Comparison of ENCODE assay signal across 8 cellular contexts in the genomic region with DNA sequence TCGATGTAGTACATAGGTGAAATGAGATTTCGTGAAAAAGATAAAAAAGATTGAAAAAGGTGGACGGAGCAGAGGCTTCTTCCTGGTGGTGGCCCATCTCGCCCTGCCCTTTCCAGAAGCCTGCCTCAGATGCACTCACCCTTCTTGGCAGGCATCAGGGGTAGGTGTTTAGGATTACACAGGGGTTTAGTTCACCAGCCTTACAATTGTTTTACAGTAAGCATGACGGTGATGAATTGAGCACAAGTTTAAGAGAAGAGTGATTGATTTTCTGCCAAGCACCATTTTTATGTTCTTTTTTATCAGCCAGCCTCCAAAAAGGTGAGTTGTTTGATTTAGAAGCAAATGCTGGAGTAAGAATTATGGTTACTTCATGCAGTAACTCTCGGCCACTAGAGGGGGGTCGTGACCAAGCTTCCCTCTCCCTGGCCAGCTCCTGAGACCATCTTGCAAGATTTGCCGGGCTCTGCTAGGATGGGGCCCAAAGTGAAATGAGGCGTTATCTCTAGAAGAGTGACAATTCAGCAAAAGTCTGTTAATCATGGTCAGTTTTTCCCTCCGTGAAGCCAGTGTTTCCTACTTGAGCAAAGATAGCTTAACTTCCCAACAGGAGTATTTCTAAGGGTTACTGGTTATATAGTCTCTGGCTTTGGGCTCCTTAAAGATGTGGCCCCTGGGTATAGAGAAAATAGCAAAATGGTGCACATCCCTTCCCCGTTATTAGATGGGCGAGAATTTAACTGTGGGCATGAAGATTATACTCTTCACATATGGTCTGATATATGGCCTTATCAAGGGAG.
A peak's percentile ranks its signal among the peaks of the same experiment; 100 is the strongest.
DNase-seq lines count a peak whose midpoint lies in the region; ATAC-seq, FAIRE-seq and TF ChIP-seq lines count a peak whose summit lies in the region.

No MANE protein-coding gene starts in this region.

- peaks cover 0 to 3% (median 0%) of the 10 kb centered on the region in 7 donors for H3K9me3 Mint-ChIP-seq in CD14-positive monocyte

- no peaks in the 10 kb centered on the region for H3K4me1 Mint-ChIP-seq in CD14-positive monocyte

- no peaks in the 10 kb centered on the region for H3K36me3 Mint-ChIP-seq in CD14-positive monocyte

- H3K36me3 ChIP-seq in HAP-1 (replicated peaks), result no peaks in the 10 kb centered on the region
- no peaks in the 10 kb centered on the region for H3K36me3 ChIP-seq in ascending aorta
- no peaks in the 10 kb centered on the region for H3K36me3 ChIP-seq in small intestine (ENCODE audit: control insufficient read depth in 2 of 2, insufficient read depth in 2 of 2, low read length in 2 of 2)

- FAIRE-seq in small intestine (lab: Jason Lieb, UNC), result no peak

- TF ChIP-seq CTCF in ascending aorta (IDR thresholded peaks at IDR 0.05), result peak; percentile 34 to 57 (median 36)
- TF ChIP-seq CTCF in CD14-positive monocyte (IDR thresholded peaks at IDR 0.05), result no peak

- intact Hi-C loops in ascending aorta (cut with DNase I) (loop anchor here (5.0 kb wide), 1 partner anchor 33 kb away; no protein-coding TSS in a partner anchor), CD14-positive monocyte (cut with micrococcal nuclease) (no loop called here)

- peaks cover 0 to 3% (median 0%) of the 10 kb centered on the region in 3 donors for H3K27me3 Mint-ChIP-seq in CD14-positive monocyte (ENCODE audit: low read depth in 3 of 3)

- H3K27ac ChIP-seq in ascending aorta (no peak overlapping the region), small intestine (ENCODE audit: low read depth in 1 of 2, low read length in 1 of 2) (no peak overlapping the region)

- no peak for ATAC-seq in GM18502 (IDR thresholded peaks at IDR 0.05; ENCODE audit: poor library complexity, unreplicated experiment)

- no peak overlapping the region for H3K4me3 ChIP-seq in HAP-1
- H3K4me3 ChIP-seq in ascending aorta, result no peak overlapping the region
- no peak overlapping the region for H3K4me3 ChIP-seq in small intestine (ENCODE audit: low read depth in 1 of 2, low read length in 2 of 2)

- H3K9me3 ChIP-seq in HAP-1 (no peaks in the 10 kb centered on the region), ascending aorta (no peaks in the 10 kb centered on the region), small intestine (ENCODE audit: control insufficient read depth, low read depth) (no peaks in the 10 kb centered on the region)

- H3K27me3 ChIP-seq in HAP-1 (ENCODE audit: low read depth) (no peaks in the 10 kb centered on the region), ascending aorta (no peaks in the 10 kb centered on the region), small intestine (ENCODE audit: control insufficient read depth in 2 of 2, insufficient read depth in 2 of 2, low read length in 2 of 2) (no peaks in the 10 kb centered on the region)

- no peak overlapping the region for H3K4me3 Mint-ChIP-seq in CD14-positive monocyte

- H3K4me1 ChIP-seq in HAP-1 (no peaks in the 10 kb centered on the region), ascending aorta (no peaks in the 10 kb centered on the region), small intestine (ENCODE audit: control insufficient read depth in 2 of 2, insufficient read depth in 1 of 2, low read depth in 1 of 2, low read length in 1 of 2) (no peaks in the 10 kb centered on the region)

- no peak overlapping the region for H3K27ac Mint-ChIP-seq in CD14-positive monocyte

- in situ Hi-C loops in HAP-1 (cut with MboI; ENCODE audit: low sequenced_read_pairs), result no loop called here

- 45 to 48% (median 47%) methylated on average over 12 of the region's 12 CpGs for WGBS in small intestine, 3 donors

- peak; percentile 42 for DNase-seq in DMS 273 treated with DMSO at 0.1 percent for 48 hours (lab: John Stamatoyannopoulos, UW)
- peak; percentile 45 to 70 for DNase-seq in HAP-1 (ENCODE audit: low spot score in 2 of 2)
- DNase-seq in NCI-H510A treated with DMSO at 0.1 percent for 48 hours (lab: John Stamatoyannopoulos, UW), result peak; percentile 68
- DNase-seq in ascending aorta (ENCODE audit: low spot score in 2 of 2), result peak in 1 of 2 donors; percentile 72
- peak; percentile 15 to 16 for DNase-seq in hippocampal formation (lab: John Stamatoyannopoulos, UW)
- peak; percentile 2 for DNase-seq in small intestine
- DNase-seq in CD14-positive monocyte (ENCODE audit: low spot score), result no peak
